In the genomic region with DNA sequence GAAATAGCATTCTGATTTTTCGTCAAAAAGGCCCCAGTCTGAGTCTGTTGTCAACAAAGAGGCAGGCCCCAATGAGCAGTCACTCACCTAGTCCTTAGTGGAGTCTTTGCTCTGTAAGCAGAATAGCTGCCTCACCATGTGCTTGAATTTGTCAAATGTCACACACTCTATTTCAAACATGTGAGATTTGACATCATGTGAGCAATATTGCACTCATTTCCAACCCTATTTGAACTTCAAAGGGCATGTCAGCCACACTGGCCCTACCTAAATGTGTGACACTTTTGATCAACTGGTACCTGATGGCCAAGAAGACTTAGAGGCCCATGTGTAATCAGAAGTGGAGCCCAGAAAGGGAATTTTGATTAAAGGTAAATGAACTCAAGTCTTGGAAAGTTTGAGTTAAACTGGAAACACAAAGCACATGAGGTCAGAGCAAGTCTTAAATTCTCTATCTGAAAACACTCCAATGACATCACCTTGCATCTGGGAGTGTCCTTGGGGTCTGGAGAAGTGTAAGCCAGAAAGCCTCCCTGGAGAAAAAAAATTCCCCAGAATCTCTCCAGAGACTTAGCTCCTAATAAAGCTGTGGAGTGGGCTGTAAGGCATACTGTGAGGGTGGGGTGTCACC, we compare ENCODE assay signal across 1 cellular context.
TF ChIP-seq lines count a peak whose summit lies in the region.

No MANE protein-coding gene starts in this region.

TF ChIP-seq in endothelial cell of umbilical vein, 7 proteins besides CTCF, POLR2A, EP300 and RAD21:
- TF ChIP-seq GATA2 (IDR thresholded peaks at IDR 0.05; ENCODE audit: insufficient read depth, insufficient read length, low read depth, low read length): no peak
- TF ChIP-seq JUN (IDR thresholded peaks at IDR 0.05; ENCODE audit: borderline replicate concordance, insufficient read depth, insufficient read length, low read depth): no peak
- TF ChIP-seq, protein P1, sequence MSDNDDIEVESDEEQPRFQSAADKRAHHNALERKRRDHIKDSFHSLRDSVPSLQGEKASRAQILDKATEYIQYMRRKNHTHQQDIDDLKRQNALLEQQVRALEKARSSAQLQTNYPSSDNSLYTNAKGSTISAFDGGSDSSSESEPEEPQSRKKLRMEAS (IDR thresholded peaks at IDR 0.05; ENCODE audit: insufficient read depth, insufficient read length): no peak
- TF ChIP-seq FOS (IDR thresholded peaks at IDR 0.05; ENCODE audit: borderline replicate concordance, insufficient read depth, low read length): no peak
- no peak for TF ChIP-seq EZH2 (IDR thresholded peaks at IDR 0.05; ENCODE audit: borderline replicate concordance, low read depth, low read length, severe bottlenecking)
- TF ChIP-seq MYC (IDR thresholded peaks at IDR 0.05; ENCODE audit: low read depth, low read length): no peak
- TF ChIP-seq POLR2AphosphoS5 (IDR thresholded peaks at IDR 0.05; ENCODE audit: insufficient read depth, low read depth, low read length): no peak
